Comparison of ENCODE assay signal across 1 cellular context in the genomic region with DNA sequence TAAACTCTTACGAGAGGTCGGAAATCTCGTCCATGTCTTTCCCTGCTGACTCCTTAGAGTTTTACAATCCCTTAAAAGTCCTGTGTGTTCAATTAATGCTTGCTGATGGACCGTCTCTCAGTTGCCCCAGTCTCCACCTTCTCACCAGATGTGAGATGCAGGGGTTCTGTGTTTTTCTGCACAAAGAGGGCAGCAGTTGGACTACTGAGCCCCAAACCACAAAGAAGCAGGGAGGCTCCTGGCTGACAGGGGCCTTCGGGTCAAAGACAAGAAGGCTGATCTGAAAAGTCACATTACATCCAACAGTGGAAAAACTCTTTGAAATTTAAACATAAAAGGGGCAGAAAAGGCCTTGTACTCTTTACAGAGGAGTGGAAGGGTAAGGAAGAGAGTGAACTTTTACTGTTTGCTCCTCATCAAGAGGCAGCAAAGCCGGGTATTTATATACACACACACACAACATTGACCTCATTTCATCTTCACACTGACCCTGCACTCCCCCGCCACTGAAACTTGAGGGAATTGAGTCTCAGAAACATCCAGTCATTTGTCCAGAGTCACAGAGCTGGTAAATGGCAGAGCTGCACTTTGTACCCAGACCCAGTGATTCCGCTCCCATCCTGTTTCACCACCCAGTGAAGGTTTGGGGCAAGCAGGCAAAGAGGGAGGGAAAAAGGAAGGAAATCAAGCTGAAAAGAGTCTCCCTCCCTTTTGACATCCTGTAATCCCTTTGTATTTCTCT.
TF ChIP-seq lines count a peak whose summit lies in the region.

No MANE protein-coding gene starts in this region.

TF ChIP-seq in HepG2, 621 proteins besides CTCF, POLR2A, EP300 and RAD21 (continued from another document and continues in another):
- TF ChIP-seq KAT2B (IDR thresholded peaks at IDR 0.05; ENCODE audit: borderline replicate concordance, low read depth, low read length) (no peak), ISL2 (CRISPR knock-in tag; IDR thresholded peaks at IDR 0.05) (no peak), SATB2 (CRISPR knock-in tag; IDR thresholded peaks at IDR 0.05) (no peak), JUNB (CRISPR knock-in tag; IDR thresholded peaks at IDR 0.05; ENCODE audit: borderline replicate concordance) (no peak), KDM1A (CRISPR knock-in tag; IDR thresholded peaks at IDR 0.05) (peak; percentile 46; the same call in 1 of the 2 replicates), ZNF484 (CRISPR knock-in tag; IDR thresholded peaks at IDR 0.05; ENCODE audit: borderline replicate concordance, low read depth) (no peak), ELF3 (CRISPR knock-in tag; IDR thresholded peaks at IDR 0.05) (peak; percentile 53; the same call in 1 of the 2 replicates), POLR2AphosphoS2 (IDR thresholded peaks at IDR 0.05; ENCODE audit: low read depth, low read length) (no peak), HCFC1 (IDR thresholded peaks at IDR 0.05; ENCODE audit: low read depth, low read length) (no peak), ZNF749 (CRISPR knock-in tag; IDR thresholded peaks at IDR 0.05; ENCODE audit: borderline replicate concordance) (no peak), THAP11 (CRISPR knock-in tag; IDR thresholded peaks at IDR 0.05) (no peak), HOXA3 (CRISPR knock-in tag; IDR thresholded peaks at IDR 0.05) (peak; percentile 35; the same call in 1 of the 2 replicates), ZSCAN22 (CRISPR knock-in tag; IDR thresholded peaks at IDR 0.05) (no peak), POLR2G (IDR thresholded peaks at IDR 0.05; ENCODE audit: low read depth, low read length) (no peak), AHR (CRISPR knock-in tag; IDR thresholded peaks at IDR 0.05) (no peak), FIP1L1 (IDR thresholded peaks at IDR 0.05; ENCODE audit: borderline replicate concordance, insufficient read depth, low read depth, low read length) (no peak), SIN3B (IDR thresholded peaks at IDR 0.05; ENCODE audit: low read length) (no peak), ASH2L (IDR thresholded peaks at IDR 0.05; ENCODE audit: insufficient read length, low read depth, low read length) (no peak), ERF (CRISPR knock-in tag; IDR thresholded peaks at IDR 0.05) (no peak), MIXL1 (CRISPR knock-in tag; IDR thresholded peaks at IDR 0.05) (no peak), GTF3A (CRISPR knock-in tag; conservative IDR thresholded peaks at IDR 0.05) (0 out of 2 replicates have a peak, but pooled peaks have one; percentile 59), ZC3H13 (CRISPR knock-in tag; IDR thresholded peaks at IDR 0.05) (no peak), ZNF34 (CRISPR knock-in tag; IDR thresholded peaks at IDR 0.05; ENCODE audit: borderline replicate concordance) (no peak), ELF1 (CRISPR knock-in tag; IDR thresholded peaks at IDR 0.05) (no peak), ZNF678 (CRISPR knock-in tag; IDR thresholded peaks at IDR 0.05) (no peak), NPAS2 (CRISPR knock-in tag; IDR thresholded peaks at IDR 0.05; ENCODE audit: borderline replicate concordance) (no peak), ZNF350 (CRISPR knock-in tag; IDR thresholded peaks at IDR 0.05; ENCODE audit: borderline replicate concordance, low read depth) (no peak), ZNF782 (CRISPR knock-in tag; IDR thresholded peaks at IDR 0.05; ENCODE audit: borderline replicate concordance) (no peak), JUN (CRISPR knock-in tag; IDR thresholded peaks at IDR 0.05) (no peak), ZNF430 (CRISPR knock-in tag; IDR thresholded peaks at IDR 0.05) (no peak), SMC3 (IDR thresholded peaks at IDR 0.05; ENCODE audit: low read length) (no peak), ZMYM4 (CRISPR knock-in tag; IDR thresholded peaks at IDR 0.05) (peak; percentile 76), STAT5B (CRISPR knock-in tag; IDR thresholded peaks at IDR 0.05) (no peak), RBM39 (IDR thresholded peaks at IDR 0.05; ENCODE audit: low read depth, low read length, poor library complexity, severe bottlenecking) (no peak), ZSCAN12 (CRISPR knock-in tag; IDR thresholded peaks at IDR 0.05) (no peak), ZMAT3 (CRISPR knock-in tag; conservative IDR thresholded peaks at IDR 0.05) (no peak), ELF4 (CRISPR knock-in tag; IDR thresholded peaks at IDR 0.05; ENCODE audit: borderline replicate concordance) (no peak), ZNF644 (CRISPR knock-in tag; IDR thresholded peaks at IDR 0.05; ENCODE audit: low read depth) (peak; percentile 94), RARA (CRISPR knock-in tag; IDR thresholded peaks at IDR 0.05) (peak; percentile 57), ARID2 (CRISPR knock-in tag; IDR thresholded peaks at IDR 0.05; ENCODE audit: borderline replicate concordance) (no peak), ZNF33B (CRISPR knock-in tag; IDR thresholded peaks at IDR 0.05) (no peak), FLYWCH1 (CRISPR knock-in tag; IDR thresholded peaks at IDR 0.05) (no peak), GZF1 (CRISPR knock-in tag; IDR thresholded peaks at IDR 0.05) (no peak), STAG1 (CRISPR knock-in tag; IDR thresholded peaks at IDR 0.05) (no peak), ZNF180 (CRISPR knock-in tag; IDR thresholded peaks at IDR 0.05; ENCODE audit: borderline replicate concordance, low read depth) (no peak), ZNF501 (CRISPR knock-in tag; IDR thresholded peaks at IDR 0.05) (no peak), FOXK1 (CRISPR knock-in tag; IDR thresholded peaks at IDR 0.05; ENCODE audit: borderline replicate concordance, low read depth) (no peak), ADNP (CRISPR knock-in tag; IDR thresholded peaks at IDR 0.05) (no peak), ZNF333 (CRISPR knock-in tag; IDR thresholded peaks at IDR 0.05; ENCODE audit: borderline replicate concordance) (no peak), ZNF337 (CRISPR knock-in tag; IDR thresholded peaks at IDR 0.05; ENCODE audit: borderline replicate concordance, low read depth) (no peak), PAWR (CRISPR knock-in tag; IDR thresholded peaks at IDR 0.05; ENCODE audit: borderline replicate concordance) (no peak)
- TF ChIP-seq, protein P1, sequence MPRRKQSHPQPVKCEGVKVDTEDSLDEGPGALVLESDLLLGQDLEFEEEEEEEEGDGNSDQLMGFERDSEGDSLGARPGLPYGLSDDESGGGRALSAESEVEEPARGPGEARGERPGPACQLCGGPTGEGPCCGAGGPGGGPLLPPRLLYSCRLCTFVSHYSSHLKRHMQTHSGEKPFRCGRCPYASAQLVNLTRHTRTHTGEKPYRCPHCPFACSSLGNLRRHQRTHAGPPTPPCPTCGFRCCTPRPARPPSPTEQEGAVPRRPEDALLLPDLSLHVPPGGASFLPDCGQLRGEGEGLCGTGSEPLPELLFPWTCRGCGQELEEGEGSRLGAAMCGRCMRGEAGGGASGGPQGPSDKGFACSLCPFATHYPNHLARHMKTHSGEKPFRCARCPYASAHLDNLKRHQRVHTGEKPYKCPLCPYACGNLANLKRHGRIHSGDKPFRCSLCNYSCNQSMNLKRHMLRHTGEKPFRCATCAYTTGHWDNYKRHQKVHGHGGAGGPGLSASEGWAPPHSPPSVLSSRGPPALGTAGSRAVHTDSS (CRISPR knock-in tag; conservative IDR thresholded peaks at IDR 0.05) = no peak
- TF ChIP-seq, protein P2, sequence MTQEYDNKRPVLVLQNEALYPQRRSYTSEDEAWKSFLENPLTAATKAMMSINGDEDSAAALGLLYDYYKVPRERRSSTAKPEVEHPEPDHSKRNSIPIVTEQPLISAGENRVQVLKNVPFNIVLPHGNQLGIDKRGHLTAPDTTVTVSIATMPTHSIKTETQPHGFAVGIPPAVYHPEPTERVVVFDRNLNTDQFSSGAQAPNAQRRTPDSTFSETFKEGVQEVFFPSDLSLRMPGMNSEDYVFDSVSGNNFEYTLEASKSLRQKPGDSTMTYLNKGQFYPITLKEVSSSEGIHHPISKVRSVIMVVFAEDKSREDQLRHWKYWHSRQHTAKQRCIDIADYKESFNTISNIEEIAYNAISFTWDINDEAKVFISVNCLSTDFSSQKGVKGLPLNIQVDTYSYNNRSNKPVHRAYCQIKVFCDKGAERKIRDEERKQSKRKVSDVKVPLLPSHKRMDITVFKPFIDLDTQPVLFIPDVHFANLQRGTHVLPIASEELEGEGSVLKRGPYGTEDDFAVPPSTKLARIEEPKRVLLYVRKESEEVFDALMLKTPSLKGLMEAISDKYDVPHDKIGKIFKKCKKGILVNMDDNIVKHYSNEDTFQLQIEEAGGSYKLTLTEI (CRISPR knock-in tag; conservative IDR thresholded peaks at IDR 0.05) = no peak
- TF ChIP-seq, protein P3, sequence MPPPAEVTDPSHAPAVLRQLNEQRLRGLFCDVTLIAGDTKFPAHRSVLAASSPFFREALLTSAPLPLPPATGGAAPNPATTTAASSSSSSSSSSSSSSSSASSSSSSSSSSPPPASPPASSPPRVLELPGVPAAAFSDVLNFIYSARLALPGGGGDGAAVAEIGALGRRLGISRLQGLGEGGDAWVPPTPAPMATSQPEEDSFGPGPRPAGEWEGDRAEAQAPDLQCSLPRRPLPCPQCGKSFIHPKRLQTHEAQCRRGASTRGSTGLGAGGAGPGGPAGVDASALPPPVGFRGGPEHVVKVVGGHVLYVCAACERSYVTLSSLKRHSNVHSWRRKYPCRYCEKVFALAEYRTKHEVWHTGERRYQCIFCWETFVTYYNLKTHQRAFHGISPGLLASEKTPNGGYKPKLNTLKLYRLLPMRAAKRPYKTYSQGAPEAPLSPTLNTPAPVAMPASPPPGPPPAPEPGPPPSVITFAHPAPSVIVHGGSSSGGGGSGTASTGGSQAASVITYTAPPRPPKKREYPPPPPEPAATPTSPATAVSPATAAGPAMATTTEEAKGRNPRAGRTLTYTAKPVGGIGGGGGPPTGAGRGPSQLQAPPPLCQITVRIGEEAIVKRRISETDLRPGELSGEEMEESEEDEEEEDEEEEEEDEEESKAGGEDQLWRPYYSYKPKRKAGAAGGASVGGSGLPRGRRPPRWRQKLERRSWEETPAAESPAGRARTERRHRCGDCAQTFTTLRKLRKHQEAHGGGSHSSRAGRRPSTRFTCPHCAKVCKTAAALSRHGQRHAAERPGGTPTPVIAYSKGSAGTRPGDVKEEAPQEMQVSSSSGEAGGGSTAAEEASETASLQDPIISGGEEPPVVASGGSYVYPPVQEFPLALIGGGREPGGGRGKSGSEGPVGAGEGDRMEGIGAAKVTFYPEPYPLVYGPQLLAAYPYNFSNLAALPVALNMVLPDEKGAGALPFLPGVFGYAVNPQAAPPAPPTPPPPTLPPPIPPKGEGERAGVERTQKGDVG (CRISPR knock-in tag; IDR thresholded peaks at IDR 0.05; ENCODE audit: borderline replicate concordance) = no peak
- TF ChIP-seq, protein P4, sequence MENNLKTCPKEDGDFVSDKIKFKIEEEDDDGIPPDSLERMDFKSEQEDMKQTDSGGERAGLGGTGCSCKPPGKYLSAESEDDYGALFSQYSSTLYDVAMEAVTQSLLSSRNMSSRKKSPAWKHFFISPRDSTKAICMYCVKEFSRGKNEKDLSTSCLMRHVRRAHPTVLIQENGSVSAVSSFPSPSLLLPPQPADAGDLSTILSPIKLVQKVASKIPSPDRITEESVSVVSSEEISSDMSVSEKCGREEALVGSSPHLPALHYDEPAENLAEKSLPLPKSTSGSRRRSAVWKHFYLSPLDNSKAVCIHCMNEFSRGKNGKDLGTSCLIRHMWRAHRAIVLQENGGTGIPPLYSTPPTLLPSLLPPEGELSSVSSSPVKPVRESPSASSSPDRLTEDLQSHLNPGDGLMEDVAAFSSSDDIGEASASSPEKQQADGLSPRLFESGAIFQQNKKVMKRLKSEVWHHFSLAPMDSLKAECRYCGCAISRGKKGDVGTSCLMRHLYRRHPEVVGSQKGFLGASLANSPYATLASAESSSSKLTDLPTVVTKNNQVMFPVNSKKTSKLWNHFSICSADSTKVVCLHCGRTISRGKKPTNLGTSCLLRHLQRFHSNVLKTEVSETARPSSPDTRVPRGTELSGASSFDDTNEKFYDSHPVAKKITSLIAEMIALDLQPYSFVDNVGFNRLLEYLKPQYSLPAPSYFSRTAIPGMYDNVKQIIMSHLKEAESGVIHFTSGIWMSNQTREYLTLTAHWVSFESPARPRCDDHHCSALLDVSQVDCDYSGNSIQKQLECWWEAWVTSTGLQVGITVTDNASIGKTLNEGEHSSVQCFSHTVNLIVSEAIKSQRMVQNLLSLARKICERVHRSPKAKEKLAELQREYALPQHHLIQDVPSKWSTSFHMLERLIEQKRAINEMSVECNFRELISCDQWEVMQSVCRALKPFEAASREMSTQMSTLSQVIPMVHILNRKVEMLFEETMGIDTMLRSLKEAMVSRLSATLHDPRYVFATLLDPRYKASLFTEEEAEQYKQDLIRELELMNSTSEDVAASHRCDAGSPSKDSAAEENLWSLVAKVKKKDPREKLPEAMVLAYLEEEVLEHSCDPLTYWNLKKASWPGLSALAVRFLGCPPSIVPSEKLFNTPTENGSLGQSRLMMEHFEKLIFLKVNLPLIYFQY (CRISPR knock-in tag; IDR thresholded peaks at IDR 0.05; ENCODE audit: borderline replicate concordance) = no peak; the same call in 1 of the 2 replicates
- TF ChIP-seq, protein P5, sequence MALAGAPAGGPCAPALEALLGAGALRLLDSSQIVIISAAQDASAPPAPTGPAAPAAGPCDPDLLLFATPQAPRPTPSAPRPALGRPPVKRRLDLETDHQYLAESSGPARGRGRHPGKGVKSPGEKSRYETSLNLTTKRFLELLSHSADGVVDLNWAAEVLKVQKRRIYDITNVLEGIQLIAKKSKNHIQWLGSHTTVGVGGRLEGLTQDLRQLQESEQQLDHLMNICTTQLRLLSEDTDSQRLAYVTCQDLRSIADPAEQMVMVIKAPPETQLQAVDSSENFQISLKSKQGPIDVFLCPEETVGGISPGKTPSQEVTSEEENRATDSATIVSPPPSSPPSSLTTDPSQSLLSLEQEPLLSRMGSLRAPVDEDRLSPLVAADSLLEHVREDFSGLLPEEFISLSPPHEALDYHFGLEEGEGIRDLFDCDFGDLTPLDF (CRISPR knock-in tag; IDR thresholded peaks at IDR 0.05) = no peak
- TF ChIP-seq, protein P6, sequence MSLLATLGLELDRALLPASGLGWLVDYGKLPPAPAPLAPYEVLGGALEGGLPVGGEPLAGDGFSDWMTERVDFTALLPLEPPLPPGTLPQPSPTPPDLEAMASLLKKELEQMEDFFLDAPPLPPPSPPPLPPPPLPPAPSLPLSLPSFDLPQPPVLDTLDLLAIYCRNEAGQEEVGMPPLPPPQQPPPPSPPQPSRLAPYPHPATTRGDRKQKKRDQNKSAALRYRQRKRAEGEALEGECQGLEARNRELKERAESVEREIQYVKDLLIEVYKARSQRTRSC (CRISPR knock-in tag; IDR thresholded peaks at IDR 0.05; ENCODE audit: low read depth) = no peak
- TF ChIP-seq, protein P7, sequence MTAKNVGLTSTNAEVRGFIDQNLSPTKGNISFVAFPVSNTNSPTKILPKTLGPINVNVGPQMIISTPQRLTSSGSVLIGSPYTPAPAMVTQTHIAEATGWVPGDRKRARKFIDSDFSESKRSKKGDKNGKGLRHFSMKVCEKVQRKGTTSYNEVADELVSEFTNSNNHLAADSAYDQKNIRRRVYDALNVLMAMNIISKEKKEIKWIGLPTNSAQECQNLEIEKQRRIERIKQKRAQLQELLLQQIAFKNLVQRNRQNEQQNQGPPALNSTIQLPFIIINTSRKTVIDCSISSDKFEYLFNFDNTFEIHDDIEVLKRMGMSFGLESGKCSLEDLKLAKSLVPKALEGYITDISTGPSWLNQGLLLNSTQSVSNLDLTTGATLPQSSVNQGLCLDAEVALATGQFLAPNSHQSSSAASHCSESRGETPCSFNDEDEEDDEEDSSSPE (CRISPR knock-in tag; IDR thresholded peaks at IDR 0.05) = peak; percentile 45
- TF ChIP-seq, protein P8, sequence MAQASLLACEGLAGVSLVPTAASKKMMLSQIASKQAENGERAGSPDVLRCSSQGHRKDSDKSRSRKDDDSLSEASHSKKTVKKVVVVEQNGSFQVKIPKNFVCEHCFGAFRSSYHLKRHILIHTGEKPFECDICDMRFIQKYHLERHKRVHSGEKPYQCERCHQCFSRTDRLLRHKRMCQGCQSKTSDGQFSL (CRISPR knock-in tag; IDR thresholded peaks at IDR 0.05) = no peak
